26 cellular contexts compared by ENCODE assay signal in genomic region chr13:66205807-66206206, GRCh38.
"Had no signal": no experiment of that assay in that cellular context is flagged by ENCODE, and none has a peak within 500 bp of the region (broad histone marks: within the 10 kb centered on the region; RNA-seq: fewer than 3 reads in every experiment).

No MANE protein-coding gene starts in this region.

- H3K79me2 ChIP-seq: hepatocyte had no signal

- H3K9me3 ChIP-seq: colonic mucosa, esophagus muscularis mucosa, esophagus squamous epithelium, gastrocnemius medialis, gastroesophageal sphincter, heart left ventricle, heart right ventricle had no signal

- H3K9me3 Mint-ChIP-seq: endodermal cell had no signal

- H3K4me1 ChIP-seq: colonic mucosa, esophagus squamous epithelium, foreskin keratinocyte, gastrocnemius medialis, gastroesophageal sphincter, heart left ventricle, heart right ventricle had no signal

- DNase-seq: colonic mucosa; cortex of kidney; dermis blood vessel endothelial cell; dorsolateral prefrontal cortex; effector CD4-positive, alpha-beta T cell; effector CD8-positive, alpha-beta T cell; effector memory CD4-positive, alpha-beta T cell; effector memory CD8-positive, alpha-beta T cell; endodermal cell; erythroblast; esophagus squamous epithelium; foreskin fibroblast; foreskin keratinocyte; foreskin melanocyte; gastrocnemius medialis; glutamatergic neuron; head of caudate nucleus; heart left ventricle; heart right ventricle had no signal

- H2AFZ ChIP-seq: hepatocyte had no signal

- H3K4me3 Mint-ChIP-seq: dendritic cell treated with granulocyte-macrophage colony-stimulating factor and Interleukin-4, amounts not matched to agents 40 ng/mL and 50 ng/mL, for 4 days; effector memory CD8-positive, alpha-beta T cell; endodermal cell had no signal

- ATAC-seq: effector memory CD8-positive, alpha-beta T cell; esophagus mucosa; foreskin keratinocyte; gastrocnemius medialis; gastroesophageal sphincter; heart left ventricle; heart right ventricle had no signal

- H3K4me2 ChIP-seq: hepatocyte had no signal

- H3K27ac Mint-ChIP-seq: dendritic cell treated with granulocyte-macrophage colony-stimulating factor and Interleukin-4, amounts not matched to agents 40 ng/mL and 50 ng/mL, for 4 days; effector memory CD8-positive, alpha-beta T cell; endodermal cell had no signal

- H3K27ac ChIP-seq: colonic mucosa, coronary artery, dorsolateral prefrontal cortex, epithelial cell of prostate, esophagus muscularis mucosa, esophagus squamous epithelium, foreskin keratinocyte, gastrocnemius medialis, gastroesophageal sphincter, heart left ventricle, heart right ventricle, hepatocyte had no signal

- H3K4me1 Mint-ChIP-seq: endodermal cell had no signal

- H3K27me3 ChIP-seq: colonic mucosa, esophagus muscularis mucosa, esophagus squamous epithelium, foreskin keratinocyte, gastrocnemius medialis, gastroesophageal sphincter, heart left ventricle, heart right ventricle, hepatocyte had no signal

- H3K27me3 Mint-ChIP-seq: dendritic cell treated with granulocyte-macrophage colony-stimulating factor and Interleukin-4, amounts not matched to agents 40 ng/mL and 50 ng/mL, for 4 days; effector memory CD8-positive, alpha-beta T cell had no signal

- H3K36me3 ChIP-seq: colonic mucosa, esophagus muscularis mucosa, esophagus squamous epithelium, gastrocnemius medialis, gastroesophageal sphincter, heart left ventricle, heart right ventricle had no signal

- H3K4me3 ChIP-seq: colonic mucosa, coronary artery, dorsolateral prefrontal cortex, esophagus muscularis mucosa, esophagus squamous epithelium, gastrocnemius medialis, gastroesophageal sphincter, heart left ventricle, heart right ventricle, hepatocyte had no signal
